In genomic region chr5:172854958-172855357, GRCh38 we compare ENCODE assay signal across 9 cellular contexts. TPM values are rescaled to one million over a fixed set of nuclear protein-coding genes. Genes with fewer than 3 reads are reported as not detected.
DNase-seq lines count a peak whose midpoint lies in the region; ATAC-seq and TF ChIP-seq lines count a peak whose summit lies in the region.
"Had no signal": no experiment of that assay in that cellular context is flagged by ENCODE, and none has a peak within 500 bp of the region (broad histone marks: within the 10 kb centered on the region; RNA-seq: fewer than 3 reads in every experiment).

No MANE protein-coding gene starts in this region.

- H3K4me3 ChIP-seq in ascending aorta (no peak overlapping the region), mucosa of rectum (ENCODE audit: low read length in 2 of 2) (peak overlapping the region in 1 of 2 donors; percentile 14), stomach smooth muscle (ENCODE audit: low read length in 2 of 2) (peak overlapping the region in 1 of 2 donors; percentile 22)

- H3K27me3 ChIP-seq in ascending aorta (no peaks in the 10 kb centered on the region), mucosa of rectum (ENCODE audit: control insufficient read depth in 2 of 2, insufficient read depth in 2 of 2, low read length in 2 of 2) (no peaks in the 10 kb centered on the region), stomach smooth muscle (ENCODE audit: control insufficient read depth in 1 of 2, insufficient read depth in 2 of 2, low read length in 2 of 2) (no peaks in the 10 kb centered on the region)

- no peak for TF ChIP-seq CTCF in ascending aorta (IDR thresholded peaks at IDR 0.05)

- intact Hi-C loops in ascending aorta (cut with DNase I), result loop anchor here (1.0 to 2.0 kb wide), 2 partner anchors 21 to 48 kb away; partner anchors contain the start of gene ERGIC1

- DNase-seq in HT-29 (ENCODE audit: low spot score), result peak; percentile 47
- no peak for DNase-seq in ascending aorta (ENCODE audit: low spot score in 2 of 2)
- no peak for DNase-seq in DMS 273 (lab: John Stamatoyannopoulos, UW; ENCODE audit: unreplicated experiment)
- DNase-seq: activated T-cell treated with anti-CD3 and anti-CD28 coated beads, Interleukin-2, amount 50 U/mL, for 1 hour; DND-41 had no signal

- peak overlapping the region in 1 of 2 donors; percentile 47 for H3K9ac ChIP-seq in mucosa of rectum (ENCODE audit: low read depth in 1 of 2, low read length in 2 of 2)
- H3K9ac ChIP-seq in stomach smooth muscle (ENCODE audit: low read length in 2 of 2), result peak overlapping the region in 1 of 2 donors; percentile 4

- H3K9me3 ChIP-seq in ascending aorta, result no peaks in the 10 kb centered on the region
- no peaks in the 10 kb centered on the region for H3K9me3 ChIP-seq in mucosa of rectum (ENCODE audit: control insufficient read depth in 2 of 2, low read length in 2 of 2)
- H3K9me3 ChIP-seq in stomach smooth muscle (ENCODE audit: control insufficient read depth in 2 of 2, low read length in 2 of 2), result no peaks in the 10 kb centered on the region

- H3K36me3 ChIP-seq in ascending aorta, result no peaks in the 10 kb centered on the region
- H3K36me3 ChIP-seq in mucosa of rectum (ENCODE audit: control insufficient read depth in 2 of 2, insufficient read depth in 2 of 2, low read length in 2 of 2), result peaks cover 3% of the 10 kb centered on the region in 2 donors
- peaks cover 0 to 3% of the 10 kb centered on the region in 2 donors for H3K36me3 ChIP-seq in stomach smooth muscle (ENCODE audit: control insufficient read depth in 2 of 2, insufficient read depth in 2 of 2, low read length in 2 of 2)

- ATAC-seq in GM18909 (IDR thresholded peaks at IDR 0.05; ENCODE audit: poor library complexity, unreplicated experiment), result no peak
- ATAC-seq in GM21528 (IDR thresholded peaks at IDR 0.05; ENCODE audit: low FRiP score, unreplicated experiment), result no peak

- H3K4me1 ChIP-seq in ascending aorta (peaks cover 39 to 81% of the 10 kb centered on the region in 2 donors), mucosa of rectum (ENCODE audit: control insufficient read depth in 2 of 2, insufficient read depth in 2 of 2, low read length in 2 of 2) (peaks cover 46 to 54% of the 10 kb centered on the region in 2 donors), stomach smooth muscle (ENCODE audit: control insufficient read depth, insufficient read depth, low read length) (peaks cover 71% of the 10 kb centered on the region)

- peak overlapping the region; percentile 88 to 97 for H3K27ac ChIP-seq in ascending aorta
- H3K27ac ChIP-seq in mucosa of rectum (ENCODE audit: low read depth in 2 of 2, low read length in 2 of 2), result peak overlapping the region; percentile 49 to 78
- H3K27ac ChIP-seq in stomach smooth muscle (ENCODE audit: low read length), result peak overlapping the region; percentile 58

RNA-seq across cellular contexts. Expression of gene ERGIC1, which starts 20.9 kb away (rescaled TPM):
- 132 and 159 TPM in 2 replicates for total RNA-seq in HT-29 (2014; rRNA removed; shearing (Covaris generic))
- 184 TPM for total RNA-seq in ascending aorta
